10 cellular contexts compared by ENCODE assay signal in the genomic region with DNA sequence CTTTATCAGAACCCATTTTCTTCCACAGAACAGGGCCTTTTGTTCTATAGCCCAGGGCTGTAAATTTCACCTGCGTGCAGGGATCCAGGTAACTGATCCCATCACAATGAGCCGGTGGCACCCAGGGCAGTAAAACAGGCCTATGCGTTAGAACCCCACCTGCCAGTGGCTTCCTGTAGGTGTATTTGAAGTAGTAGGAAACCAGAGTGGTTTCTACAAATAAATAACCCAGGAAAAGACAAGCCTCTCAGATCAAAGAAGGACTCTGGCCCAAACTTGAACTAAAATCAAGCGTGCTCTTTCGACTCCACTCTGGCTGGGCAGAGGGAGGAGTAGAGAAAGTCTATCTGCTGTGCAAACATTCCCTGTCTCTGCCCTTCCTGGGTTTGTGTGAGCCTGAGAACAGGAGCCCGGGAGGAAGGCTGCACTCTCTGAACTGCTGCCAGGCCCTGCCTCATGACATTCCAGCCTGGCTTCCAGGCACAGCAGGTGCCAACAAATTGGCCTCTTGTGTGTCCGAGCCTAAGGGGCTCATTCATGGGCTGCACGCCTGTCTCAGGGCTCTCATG.
DNase-seq lines count a peak whose midpoint lies in the region; ATAC-seq and TF ChIP-seq lines count a peak whose summit lies in the region.
"Had no signal": no experiment of that assay in that cellular context is flagged by ENCODE, and none has a peak within 500 bp of the region (broad histone marks: within the 10 kb centered on the region; RNA-seq: fewer than 3 reads in every experiment).

No MANE protein-coding gene starts in this region.

- H3K4me1 ChIP-seq in liver (ENCODE audit: control insufficient read depth in 4 of 4, insufficient read depth in 4 of 4, low read length in 3 of 4) = peaks cover 2 to 10% (median 6%) of the 10 kb centered on the region in 4 donors

- no peaks in the 10 kb centered on the region for H3K27me3 ChIP-seq in liver (ENCODE audit: control insufficient read depth in 4 of 4, insufficient read depth in 4 of 4, low read length in 3 of 4)

- H3K4me3 ChIP-seq in Jurkat, Clone E6-1 (ENCODE audit: low read length) = no peak overlapping the region
- H3K4me3 ChIP-seq in astrocyte of the cerebellum (ENCODE audit: low read depth, low read length) (no peak overlapping the region), liver (ENCODE audit: low read depth in 1 of 3, low read length in 3 of 3) (no peak overlapping the region)

- WGBS in liver = 34% methylated on average over 8 of the region's 8 CpGs

- peak; percentile 8 to 22 for TF ChIP-seq RAD21 in liver (IDR thresholded peaks at IDR 0.05)

- no peaks in the 10 kb centered on the region for H3K9me3 ChIP-seq in liver (ENCODE audit: control insufficient read depth in 4 of 4, low read length in 3 of 4)

- DNase-seq in A172 (ENCODE audit: low spot score) (peak; percentile 48), astrocyte of the cerebellum (ENCODE audit: low read depth) (peak; percentile 57), inferior parietal cortex (ENCODE audit: extremely low spot score) (no peak), NCI-H1694 treated with DMSO at 0.1 percent for 48 hours (lab: John Stamatoyannopoulos, UW) (no peak), AML-193 (lab: John Stamatoyannopoulos, UW) (no peak)
- DNase-seq in Jurkat, Clone E6-1 (ENCODE audit: low read depth, low spot score) = peak; percentile 39
- DNase-seq: IMR-90; stimulated activated CD4-positive, alpha-beta T cell treated with anti-CD3 and anti-CD28 coated beads, Interleukin-4, amount 100 ng/mL, for 24 hours had no signal

- no peaks in the 10 kb centered on the region for H3K36me3 ChIP-seq in liver (ENCODE audit: control insufficient read depth in 4 of 4, insufficient read depth in 3 of 4, low read depth in 1 of 4, low read length in 3 of 4)

- no peak overlapping the region for H3K9ac ChIP-seq in liver (ENCODE audit: low read depth in 1 of 2, low read length in 2 of 2)

- ATAC-seq in GM18873 (IDR thresholded peaks at IDR 0.05; ENCODE audit: low FRiP score, unreplicated experiment) = no peak

- H3K27ac ChIP-seq in liver (ENCODE audit: low read depth in 1 of 2, low read length in 2 of 2) = no peak overlapping the region

- in situ Hi-C loops in astrocyte of the cerebellum (cut with HindIII; ENCODE audit: low sequenced_read_pairs) = no loop called here

- TF ChIP-seq CTCF in astrocyte of the cerebellum (IDR thresholded peaks at IDR 0.05; ENCODE audit: low read depth, low read length, missing control alignments) (no peak), liver (IDR thresholded peaks at IDR 0.05; ENCODE audit: low read depth, low read length, missing input control) (no peak)

TF ChIP-seq in liver, 16 proteins besides CTCF, POLR2A, EP300 and RAD21:
- TF ChIP-seq MAX (IDR thresholded peaks at IDR 0.05) = peak; percentile 40
- TF ChIP-seq ATF3 (IDR thresholded peaks at IDR 0.05) = no peak
- no peak for TF ChIP-seq FOXA1 (IDR thresholded peaks at IDR 0.05)
- TF ChIP-seq SP1 (IDR thresholded peaks at IDR 0.05) = peak; percentile 23
- no peak for TF ChIP-seq GABPA (IDR thresholded peaks at IDR 0.05 in 1 of 2, conservative IDR thresholded peaks at IDR 0.05 in 1 of 2)
- TF ChIP-seq, protein P1, sequence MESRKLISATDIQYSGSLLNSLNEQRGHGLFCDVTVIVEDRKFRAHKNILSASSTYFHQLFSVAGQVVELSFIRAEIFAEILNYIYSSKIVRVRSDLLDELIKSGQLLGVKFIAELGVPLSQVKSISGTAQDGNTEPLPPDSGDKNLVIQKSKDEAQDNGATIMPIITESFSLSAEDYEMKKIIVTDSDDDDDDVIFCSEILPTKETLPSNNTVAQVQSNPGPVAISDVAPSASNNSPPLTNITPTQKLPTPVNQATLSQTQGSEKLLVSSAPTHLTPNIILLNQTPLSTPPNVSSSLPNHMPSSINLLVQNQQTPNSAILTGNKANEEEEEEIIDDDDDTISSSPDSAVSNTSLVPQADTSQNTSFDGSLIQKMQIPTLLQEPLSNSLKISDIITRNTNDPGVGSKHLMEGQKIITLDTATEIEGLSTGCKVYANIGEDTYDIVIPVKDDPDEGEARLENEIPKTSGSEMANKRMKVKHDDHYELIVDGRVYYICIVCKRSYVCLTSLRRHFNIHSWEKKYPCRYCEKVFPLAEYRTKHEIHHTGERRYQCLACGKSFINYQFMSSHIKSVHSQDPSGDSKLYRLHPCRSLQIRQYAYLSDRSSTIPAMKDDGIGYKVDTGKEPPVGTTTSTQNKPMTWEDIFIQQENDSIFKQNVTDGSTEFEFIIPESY (IDR thresholded peaks at IDR 0.05) = no peak
- TF ChIP-seq JUND (IDR thresholded peaks at IDR 0.05) = peak in 1 of 2 donors; percentile 14
- no peak for TF ChIP-seq FOXA2 (IDR thresholded peaks at IDR 0.05)
- no peak for TF ChIP-seq HNF4G (IDR thresholded peaks at IDR 0.05)
- peak; percentile 43 to 48 for TF ChIP-seq HNF4A (conservative IDR thresholded peaks at IDR 0.05)
- TF ChIP-seq RXRA (IDR thresholded peaks at IDR 0.05) = peak; percentile 34 to 48

Comparison
In these comparisons a context has a peak if more than half of its experiments do, and no peak if none do; other contexts are left out.
1. DNase-seq: peak in A172 (single experiment), Jurkat, Clone E6-1 (single experiment) and astrocyte of the cerebellum (single experiment); none in inferior parietal cortex (single experiment), NCI-H1694 treated with DMSO at 0.1 percent for 48 hours (single experiment) and AML-193 (0 of 2).